Comparison of ENCODE assay signal across 10 cellular contexts in genomic region chr7:101673315-101673714, GRCh38. TPM values are rescaled to one million over a fixed set of nuclear protein-coding genes. Genes with fewer than 3 reads are reported as not detected.
"Had no signal": no experiment of that assay in that cellular context is flagged by ENCODE, and none has a peak within 500 bp of the region (broad histone marks: within the 10 kb centered on the region; RNA-seq: fewer than 3 reads in every experiment).

No MANE protein-coding gene starts in this region.

- H2AFZ ChIP-seq: GM23338 had no signal

- H3K36me3 Mint-ChIP-seq: IgD-negative memory B cell had no signal

- H3K27ac Mint-ChIP-seq: GM23338, HFFc6 had no signal

- H3K4me3 Mint-ChIP-seq: GM23338, HFFc6, IgD-negative memory B cell had no signal

- DNase-seq: H7, HCEC 1CT, HFFc6, Kasumi-1, KG1 had no signal

- ATAC-seq: GM23338, HepG2 had no signal

- H3K4me3 ChIP-seq: GM23338 had no signal

- H3K4me2 ChIP-seq: GM23338 had no signal

- H3K4me1 Mint-ChIP-seq: IgD-negative memory B cell had no signal

- FAIRE-seq: HepG2 had no signal

RNA-seq across cellular contexts. Expression of gene MYL10, which starts 44.2 kb away (rescaled TPM):
- total RNA-seq: GM23338, H4, H7, HepG2, HFFc6, HT-29 had no signal
- polyA plus RNA-seq: HepG2, IgD-negative memory B cell had no signal
